ENCODE assay signal across 8 cellular contexts in the genomic region with DNA sequence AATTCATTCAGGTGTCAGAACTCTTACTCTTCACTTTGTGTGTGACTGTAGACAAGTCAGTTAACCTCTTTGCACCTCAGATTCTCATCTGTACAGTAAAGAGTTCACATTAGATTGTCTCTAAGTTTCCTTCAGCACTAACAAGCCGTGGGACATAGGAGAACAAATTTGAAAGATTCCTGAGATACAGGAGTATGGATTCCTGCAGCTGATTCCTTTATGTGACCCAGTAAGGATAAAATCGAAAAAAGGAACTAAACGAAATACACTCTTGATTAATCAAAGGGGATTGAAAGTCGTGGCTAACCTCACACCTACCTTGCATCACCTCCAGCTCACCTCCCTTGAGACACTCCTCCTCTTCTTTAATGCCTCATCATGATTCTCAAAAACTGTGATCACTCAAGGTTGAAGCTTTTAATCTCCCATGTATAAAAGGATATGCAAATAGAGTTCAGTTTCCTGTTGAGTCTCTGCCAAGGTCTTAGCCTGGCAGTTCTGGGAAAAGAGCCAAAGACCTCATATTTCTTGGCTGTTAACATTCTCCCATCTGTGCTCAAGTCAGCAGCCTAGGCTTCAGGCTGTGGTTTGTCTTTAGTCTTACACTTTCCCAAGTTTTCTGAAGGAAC.
DNase-seq lines count a peak whose midpoint lies in the region; ATAC-seq and TF ChIP-seq lines count a peak whose summit lies in the region.

No MANE protein-coding gene starts in this region.

- no TSS peak for BruUV-seq in A673 (replicated peaks; lab: Mats Ljungman, UMichigan)

- no peaks in the 10 kb centered on the region for H3K36me3 ChIP-seq in A673 (ENCODE audit: insufficient read depth, low read length, poor library complexity, severe bottlenecking)

- no peaks in the 10 kb centered on the region for H3K9me3 ChIP-seq in A673 (ENCODE audit: low read depth, low read length, poor library complexity, severe bottlenecking)

- H3K36me3 Mint-ChIP-seq in activated T-helper 17 cell treated with anti-CD3 and anti-CD28 coated beads, Interleukin-2, amount 50 U/mL, for 72 hours (ENCODE audit: low read depth), result no peaks in the 10 kb centered on the region
- no peaks in the 10 kb centered on the region for H3K36me3 Mint-ChIP-seq in activated naive CD8-positive, alpha-beta T cell treated with anti-CD3 and anti-CD28 coated beads for 36 hours

- peak; percentile 98 for DNase-seq in A673 (ENCODE audit: low spot score)
- peak; percentile 98 for DNase-seq in fibroblast of villous mesenchyme (ENCODE audit: low read depth)
- no peak for DNase-seq in sciatic nerve (ENCODE audit: low spot score)
- DNase-seq in activated naive CD8-positive, alpha-beta T cell treated with anti-CD3 and anti-CD28 coated beads for 36 hours, result no peak

- peaks cover 84% of the 10 kb centered on the region for H3K4me1 ChIP-seq in A673 (ENCODE audit: insufficient read depth, low read length, poor library complexity, severe bottlenecking)

- POLR2A ChIA-PET in A673 (lab: Charles Lee; ENCODE audit: low non-redundant PET), result interaction anchor here (1.1 to 1.4 kb wide), 3 partner anchors 11 to 39 kb away, joined by 3 to 9 read pairs (median 5); no protein-coding TSS in a partner anchor

- TF ChIP-seq CTCF in A673 (conservative IDR thresholded peaks at IDR 0.05; ENCODE audit: low read depth, low read length) (no peak), fibroblast of villous mesenchyme (IDR thresholded peaks at IDR 0.05; ENCODE audit: insufficient read depth, low read depth, low read length) (no peak)

- no peak overlapping the region for H3K27ac Mint-ChIP-seq in activated T-helper 17 cell treated with anti-CD3 and anti-CD28 coated beads, Interleukin-2, amount 50 U/mL, for 72 hours
- no peak overlapping the region for H3K27ac Mint-ChIP-seq in activated naive CD8-positive, alpha-beta T cell treated with anti-CD3 and anti-CD28 coated beads for 36 hours

- H3K9me3 Mint-ChIP-seq in activated T-helper 17 cell treated with anti-CD3 and anti-CD28 coated beads, Interleukin-2, amount 50 U/mL, for 72 hours, result no peaks in the 10 kb centered on the region
- no peaks in the 10 kb centered on the region for H3K9me3 Mint-ChIP-seq in activated naive CD8-positive, alpha-beta T cell treated with anti-CD3 and anti-CD28 coated beads for 36 hours

- peak overlapping the region; percentile 8 for H3K4me3 ChIP-seq in A673 (ENCODE audit: low read depth, low read length, poor library complexity, severe bottlenecking)
- no peak overlapping the region for H3K4me3 ChIP-seq in fibroblast of villous mesenchyme (ENCODE audit: low read depth, low read length)

- H3K27ac ChIP-seq in A673 (ENCODE audit: low read depth, low read length, poor library complexity, severe bottlenecking), result peak overlapping the region; percentile 97

- peak; percentile 19; the same call in 1 of the 2 replicates for TF ChIP-seq POLR2A in Raji (IDR thresholded peaks at IDR 0.05; ENCODE audit: insufficient read depth, low read depth, low read length)

- no peak overlapping the region for H3K4me3 Mint-ChIP-seq in activated T-helper 17 cell treated with anti-CD3 and anti-CD28 coated beads, Interleukin-2, amount 50 U/mL, for 72 hours
- no peak overlapping the region for H3K4me3 Mint-ChIP-seq in activated naive CD8-positive, alpha-beta T cell treated with anti-CD3 and anti-CD28 coated beads for 36 hours

- no peaks in the 10 kb centered on the region for H3K4me1 Mint-ChIP-seq in activated T-helper 17 cell treated with anti-CD3 and anti-CD28 coated beads, Interleukin-2, amount 50 U/mL, for 72 hours
- no peaks in the 10 kb centered on the region for H3K4me1 Mint-ChIP-seq in activated naive CD8-positive, alpha-beta T cell treated with anti-CD3 and anti-CD28 coated beads for 36 hours

- no peaks in the 10 kb centered on the region for H3K27me3 Mint-ChIP-seq in activated T-helper 17 cell treated with anti-CD3 and anti-CD28 coated beads, Interleukin-2, amount 50 U/mL, for 72 hours
- H3K27me3 Mint-ChIP-seq in activated naive CD8-positive, alpha-beta T cell treated with anti-CD3 and anti-CD28 coated beads for 36 hours, result no peaks in the 10 kb centered on the region

- CTCF ChIA-PET in A673 (lab: Charles Lee), result interaction anchor here (0.5 to 1.4 kb wide), 2 partner anchors 41 to 127 kb away, joined by 3 to 5 read pairs; no protein-coding TSS in a partner anchor

- no peaks in the 10 kb centered on the region for H3K27me3 ChIP-seq in A673 (replicated peaks; ENCODE audit: insufficient read depth, low read depth, low read length, poor library complexity)

- peak; percentile 65 for ATAC-seq in HG03139 (IDR thresholded peaks at IDR 0.05; ENCODE audit: unreplicated experiment)
- peak; percentile 88 for ATAC-seq in sciatic nerve
- ATAC-seq in activated T-helper 17 cell treated with anti-CD3 and anti-CD28 coated beads, Interleukin-2, amount 50 U/mL, for 72 hours (replicated peaks), result no peak
- no peak for ATAC-seq in GM19397 (IDR thresholded peaks at IDR 0.05; ENCODE audit: unreplicated experiment)

- intact Hi-C loops in A673 (cut with micrococcal nuclease; ENCODE audit: unreplicated experiment) (loop anchor here (2.0 to 5.0 kb wide), 4 partner anchors 16 to 775 kb away; no protein-coding TSS in a partner anchor), sciatic nerve (cut with DNase I) (no loop called here)

Comparison
In these comparisons a context has a peak if more than half of its experiments do, and no peak if none do; other contexts are left out.
1. DNase-seq: peak in A673 (single experiment) and fibroblast of villous mesenchyme (single experiment); none in sciatic nerve (single experiment) and activated naive CD8-positive, alpha-beta T cell treated with anti-CD3 and anti-CD28 coated beads for 36 hours (single experiment).
2. ATAC-seq: peak in HG03139 (single experiment) and sciatic nerve (single experiment); none in activated T-helper 17 cell treated with anti-CD3 and anti-CD28 coated beads, Interleukin-2, amount 50 U/mL, for 72 hours (single experiment) and GM19397 (single experiment).